Comparison of ENCODE assay signal across 8 cellular contexts in the genomic region with DNA sequence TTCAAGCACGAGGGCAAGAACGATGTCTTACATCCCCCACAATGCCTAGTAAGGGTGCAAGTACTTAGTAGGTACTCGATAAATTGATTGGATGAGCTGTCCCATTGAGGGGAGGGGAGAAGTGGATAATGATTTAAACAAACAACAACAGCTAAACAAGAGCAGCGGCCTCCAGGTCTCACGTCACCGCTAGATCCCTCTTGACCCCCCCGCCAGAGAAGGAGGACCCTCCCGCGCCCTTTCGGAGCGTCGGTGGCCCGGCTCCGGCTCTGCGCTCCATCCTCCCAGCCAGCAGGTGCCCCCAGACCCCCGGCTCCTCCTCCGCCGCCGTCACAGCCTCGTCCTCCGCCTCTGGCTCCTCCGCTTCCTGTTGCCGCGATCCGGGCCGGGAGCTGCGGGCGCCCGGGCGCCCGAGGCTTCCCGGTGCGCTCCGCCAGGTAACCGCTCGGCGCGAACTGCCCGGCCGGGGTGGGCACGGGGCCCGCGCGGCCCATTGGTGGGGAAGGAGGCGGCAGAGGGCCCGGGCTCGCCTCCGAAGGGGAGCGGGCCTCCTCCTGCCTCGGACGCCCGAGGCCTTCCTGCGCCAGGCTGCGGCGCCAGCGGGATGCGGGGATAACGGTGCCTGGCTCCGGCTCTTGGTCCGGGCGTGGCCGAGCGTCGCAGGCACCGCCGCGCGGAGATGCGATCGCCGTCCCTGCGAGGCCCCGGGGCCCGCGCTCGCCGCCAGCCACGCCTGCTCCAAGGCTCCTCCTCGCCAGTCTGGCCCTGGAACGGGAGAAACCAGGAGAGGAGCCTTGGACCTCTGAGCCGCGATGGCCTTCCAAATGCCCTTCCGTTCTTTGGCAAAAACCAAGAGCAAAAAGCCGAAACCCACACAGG.
DNase-seq lines count a peak whose midpoint lies in the region; ATAC-seq and TF ChIP-seq lines count a peak whose summit lies in the region.
"Had no signal": no experiment of that assay in that cellular context is flagged by ENCODE, and none has a peak within 500 bp of the region (broad histone marks: within the 10 kb centered on the region; RNA-seq: fewer than 3 reads in every experiment).

A gene (plus strand): TSS at position 368 of the 879 bp plus-strand sequence. CDS start 2,143 bp downstream, outside the sequence.

- TF ChIP-seq RAD21 in Ishikawa (IDR thresholded peaks at IDR 0.05; ENCODE audit: low read depth), result no peak

- DNase-seq in T47D (ENCODE audit: low read depth in 1 of 2, low spot score in 1 of 2) (peak; percentile 49 to 74), skeletal muscle cell (ENCODE audit: low read depth) (no peak)

- no peak for TF ChIP-seq EP300 in Ishikawa (IDR thresholded peaks at IDR 0.05; ENCODE audit: borderline replicate concordance)

- in situ Hi-C loops in T47D (cut with HindIII; ENCODE audit: low pct_unique_long_range_greater_than_20kb, low sequenced_read_pairs), result no loop called here

- ATAC-seq in GM18498 (IDR thresholded peaks at IDR 0.05; ENCODE audit: unreplicated experiment) (peak; percentile 68), SK-N-SH treated with all-trans-retinoic acid at 6 μM for 48 hours (peak; percentile 90), GM21576 (IDR thresholded peaks at IDR 0.05; ENCODE audit: unreplicated experiment) (no peak)

- no peaks in the 10 kb centered on the region for H3K9me3 ChIP-seq in iPS-18c (ENCODE audit: control insufficient read depth, insufficient read depth, low read length)
- H3K9me3 ChIP-seq: neutrophil had no signal

- peak within 1 kb of the TSS; percentile 82 for H3K4me3 ChIP-seq in iPS-18c (ENCODE audit: insufficient read depth, low read depth, low read length)
- peak within 1 kb of the TSS; percentile 67 for H3K4me3 ChIP-seq in skeletal muscle cell (ENCODE audit: low read depth, low read length)

TF ChIP-seq in Ishikawa, 13 proteins besides CTCF, POLR2A, EP300 and RAD21:
- TF ChIP-seq YY1 (IDR thresholded peaks at IDR 0.05; ENCODE audit: low read depth) (no peak), ZBTB7A (IDR thresholded peaks at IDR 0.05; ENCODE audit: low read depth) (peak; percentile 80), FOXM1 (IDR thresholded peaks at IDR 0.05; ENCODE audit: borderline replicate concordance, low read depth) (no peak), TAF1 (IDR thresholded peaks at IDR 0.05; ENCODE audit: low read depth) (no peak), TEAD4 (IDR thresholded peaks at IDR 0.05) (no peak), TCF12 (IDR thresholded peaks at IDR 0.05; ENCODE audit: low read depth) (peak; percentile 15; the same call in 1 of the 2 replicates)

TF ChIP-seq in SK-N-SH treated with all-trans-retinoic acid at 6 μM for 48 hours, 23 proteins besides CTCF, POLR2A, EP300 and RAD21:
- TF ChIP-seq SNAI2 (CRISPR knock-in tag; IDR thresholded peaks at IDR 0.05) (peak; percentile 43; the same call in 1 of the 2 replicates), ESRRG (CRISPR knock-in tag; IDR thresholded peaks at IDR 0.05) (no peak), PPARA (CRISPR knock-in tag; IDR thresholded peaks at IDR 0.05; ENCODE audit: borderline replicate concordance) (no peak)
- TF ChIP-seq, protein P1, sequence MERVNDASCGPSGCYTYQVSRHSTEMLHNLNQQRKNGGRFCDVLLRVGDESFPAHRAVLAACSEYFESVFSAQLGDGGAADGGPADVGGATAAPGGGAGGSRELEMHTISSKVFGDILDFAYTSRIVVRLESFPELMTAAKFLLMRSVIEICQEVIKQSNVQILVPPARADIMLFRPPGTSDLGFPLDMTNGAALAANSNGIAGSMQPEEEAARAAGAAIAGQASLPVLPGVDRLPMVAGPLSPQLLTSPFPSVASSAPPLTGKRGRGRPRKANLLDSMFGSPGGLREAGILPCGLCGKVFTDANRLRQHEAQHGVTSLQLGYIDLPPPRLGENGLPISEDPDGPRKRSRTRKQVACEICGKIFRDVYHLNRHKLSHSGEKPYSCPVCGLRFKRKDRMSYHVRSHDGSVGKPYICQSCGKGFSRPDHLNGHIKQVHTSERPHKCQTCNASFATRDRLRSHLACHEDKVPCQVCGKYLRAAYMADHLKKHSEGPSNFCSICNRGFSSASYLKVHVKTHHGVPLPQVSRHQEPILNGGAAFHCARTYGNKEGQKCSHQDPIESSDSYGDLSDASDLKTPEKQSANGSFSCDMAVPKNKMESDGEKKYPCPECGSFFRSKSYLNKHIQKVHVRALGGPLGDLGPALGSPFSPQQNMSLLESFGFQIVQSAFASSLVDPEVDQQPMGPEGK (CRISPR knock-in tag; IDR thresholded peaks at IDR 0.05; ENCODE audit: borderline replicate concordance), result 0 out of 2 replicates have a peak, but pooled peaks have one; percentile 29
- TF ChIP-seq, protein P2, sequence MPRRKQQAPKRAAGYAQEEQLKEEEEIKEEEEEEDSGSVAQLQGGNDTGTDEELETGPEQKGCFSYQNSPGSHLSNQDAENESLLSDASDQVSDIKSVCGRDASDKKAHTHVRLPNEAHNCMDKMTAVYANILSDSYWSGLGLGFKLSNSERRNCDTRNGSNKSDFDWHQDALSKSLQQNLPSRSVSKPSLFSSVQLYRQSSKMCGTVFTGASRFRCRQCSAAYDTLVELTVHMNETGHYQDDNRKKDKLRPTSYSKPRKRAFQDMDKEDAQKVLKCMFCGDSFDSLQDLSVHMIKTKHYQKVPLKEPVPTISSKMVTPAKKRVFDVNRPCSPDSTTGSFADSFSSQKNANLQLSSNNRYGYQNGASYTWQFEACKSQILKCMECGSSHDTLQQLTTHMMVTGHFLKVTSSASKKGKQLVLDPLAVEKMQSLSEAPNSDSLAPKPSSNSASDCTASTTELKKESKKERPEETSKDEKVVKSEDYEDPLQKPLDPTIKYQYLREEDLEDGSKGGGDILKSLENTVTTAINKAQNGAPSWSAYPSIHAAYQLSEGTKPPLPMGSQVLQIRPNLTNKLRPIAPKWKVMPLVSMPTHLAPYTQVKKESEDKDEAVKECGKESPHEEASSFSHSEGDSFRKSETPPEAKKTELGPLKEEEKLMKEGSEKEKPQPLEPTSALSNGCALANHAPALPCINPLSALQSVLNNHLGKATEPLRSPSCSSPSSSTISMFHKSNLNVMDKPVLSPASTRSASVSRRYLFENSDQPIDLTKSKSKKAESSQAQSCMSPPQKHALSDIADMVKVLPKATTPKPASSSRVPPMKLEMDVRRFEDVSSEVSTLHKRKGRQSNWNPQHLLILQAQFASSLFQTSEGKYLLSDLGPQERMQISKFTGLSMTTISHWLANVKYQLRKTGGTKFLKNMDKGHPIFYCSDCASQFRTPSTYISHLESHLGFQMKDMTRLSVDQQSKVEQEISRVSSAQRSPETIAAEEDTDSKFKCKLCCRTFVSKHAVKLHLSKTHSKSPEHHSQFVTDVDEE (CRISPR knock-in tag; IDR thresholded peaks at IDR 0.05), result no peak; the same call in 1 of the 2 replicates
TF ChIP-seq in SK-N-SH treated with all-trans-retinoic acid at 6 μM for 48 hours: peak in this region for 2.
